ENCODE assay signal across 27 cellular contexts in genomic region chr2:215626812-215627281, GRCh38.
A peak's percentile ranks its signal among the peaks of the same experiment; 100 is the strongest.
DNase-seq lines count a peak whose midpoint lies in the region; ATAC-seq, FAIRE-seq and TF ChIP-seq lines count a peak whose summit lies in the region.
"Had no signal": no experiment of that assay in that cellular context is flagged by ENCODE, and none has a peak within 500 bp of the region (broad histone marks: within the 10 kb centered on the region; RNA-seq: fewer than 3 reads in every experiment).

No MANE protein-coding gene starts in this region.

- peaks cover 16% of the 10 kb centered on the region for H3K4me1 ChIP-seq in astrocyte (ENCODE audit: insufficient read depth, low read length)
- H3K4me1 ChIP-seq in heart left ventricle: peaks cover 0 to 7% (median 0%) of the 10 kb centered on the region in 12 donors
- H3K4me1 ChIP-seq: colonic mucosa, right atrium auricular region had no signal

- H3K36me3 Mint-ChIP-seq in activated naive CD4-positive, alpha-beta T cell treated with anti-CD3 and anti-CD28 coated beads, Interleukin-2, amount 50 U/mL, for 24 hours: no peaks in the 10 kb centered on the region
- peaks cover 0 to 3% of the 10 kb centered on the region in 2 donors for H3K36me3 Mint-ChIP-seq in activated naive CD4-positive, alpha-beta T cell treated with anti-CD3 and anti-CD28 coated beads, Interleukin-2, amount 50 U/mL, for 72 hours
- H3K36me3 Mint-ChIP-seq in astrocyte (ENCODE audit: low read depth, unreplicated experiment): no peaks in the 10 kb centered on the region
- H3K36me3 Mint-ChIP-seq: activated CD8-positive, alpha-beta memory T cell treated with anti-CD3 and anti-CD28 coated beads, Interleukin-2, amount 10 ng/mL, durations not matched to agents 7 days and 5 days; CD4-positive, alpha-beta memory T cell; memory B cell had no signal

- in situ Hi-C loops in KBM-7 (cut with MboI; ENCODE audit: low pct_unique_long_range_greater_than_20kb, low sequenced_read_pairs): no loop called here

- TF ChIP-seq CTCF in astrocyte (IDR thresholded peaks at IDR 0.05; ENCODE audit: insufficient read depth, low read depth, low read length): no peak
- TF ChIP-seq CTCF in heart left ventricle (IDR thresholded peaks at IDR 0.05): no peak

- H3K27ac ChIP-seq in astrocyte (ENCODE audit: low read depth, low read length) (peak overlapping the region; percentile 49), heart left ventricle (no peak overlapping the region)
- H3K27ac ChIP-seq: colonic mucosa, PC-9, right atrium auricular region, upper lobe of left lung had no signal

- H3K4me2 ChIP-seq in astrocyte (ENCODE audit: low read length): peak overlapping the region; percentile 42
- H3K4me2 ChIP-seq: PC-9, SK-N-SH had no signal

- WGBS in heart left ventricle, 4 donors: 67 to 75% (median 70%) methylated on average over 5 of the region's 5 CpGs

- no peaks in the 10 kb centered on the region for H3K4me1 Mint-ChIP-seq in activated naive CD4-positive, alpha-beta T cell treated with anti-CD3 and anti-CD28 coated beads, Interleukin-2, amount 50 U/mL, for 24 hours
- peaks cover 18% of the 10 kb centered on the region for H3K4me1 Mint-ChIP-seq in astrocyte (ENCODE audit: low read depth, unreplicated experiment)
- H3K4me1 Mint-ChIP-seq: activated CD8-positive, alpha-beta memory T cell treated with anti-CD3 and anti-CD28 coated beads, Interleukin-2, amount 10 ng/mL, durations not matched to agents 7 days and 5 days; CD4-positive, alpha-beta memory T cell; memory B cell had no signal

- no peak for DNase-seq in activated naive CD4-positive, alpha-beta T cell treated with anti-CD3 and anti-CD28 coated beads, Interleukin-2, amount 50 U/mL, for 72 hours (ENCODE audit: low spot score in 2 of 2)
- DNase-seq in astrocyte (ENCODE audit: low read depth): peak; percentile 56
- DNase-seq in fibroblast of peridontal ligament (ENCODE audit: extremely low read depth): peak; percentile 89
- no peak for DNase-seq in heart left ventricle
- no peak for DNase-seq in KBM-7
- DNase-seq in activated gamma-delta T cell (lab: John Stamatoyannopoulos, UW): no peak
- no peak for DNase-seq in NCI-H2081 (lab: John Stamatoyannopoulos, UW)
- DNase-seq: 8988T; activated CD8-positive, alpha-beta memory T cell treated with anti-CD3 and anti-CD28 coated beads, Interleukin-2, amount 10 ng/mL, durations not matched to agents 7 days and 5 days; activated effector memory CD4-positive, alpha-beta T cell treated with Interleukin-2 at 50 U/mL for 16 hours; CD4-positive, alpha-beta memory T cell; colonic mucosa; DMS79 treated with DMSO at 0.1 percent for 48 hours; glutamatergic neuron; islet precursor cell; NCI-H187 treated with DMSO at 0.1 percent for 48 hours; NCI-H526; PC-9; SK-N-SH; T-helper 9 cell; upper lobe of left lung had no signal

- no peaks in the 10 kb centered on the region for H4K20me1 ChIP-seq in astrocyte (ENCODE audit: insufficient read depth, low read length)

- H3K27me3 Mint-ChIP-seq in activated naive CD4-positive, alpha-beta T cell treated with anti-CD3 and anti-CD28 coated beads, Interleukin-2, amount 50 U/mL, for 24 hours: no peaks in the 10 kb centered on the region
- no peaks in the 10 kb centered on the region for H3K27me3 Mint-ChIP-seq in astrocyte (ENCODE audit: low read depth, unreplicated experiment)
- H3K27me3 Mint-ChIP-seq: activated CD8-positive, alpha-beta memory T cell treated with anti-CD3 and anti-CD28 coated beads, Interleukin-2, amount 10 ng/mL, durations not matched to agents 7 days and 5 days; CD4-positive, alpha-beta memory T cell; stimulated activated naive CD8-positive, alpha-beta T cell treated with anti-CD3 and anti-CD28 coated beads, Interleukin-15, Interleukin-2, amounts not matched to agents 100 ng/mL and 50 ng/mL, for 24 hours had no signal

- ATAC-seq in activated naive CD4-positive, alpha-beta T cell treated with anti-CD3 and anti-CD28 coated beads, Interleukin-2, amount 50 U/mL, for 72 hours: no peak
- ATAC-seq in heart left ventricle: no peak
- ATAC-seq: activated CD4-positive, CD25-positive, alpha-beta regulatory T cell treated with anti-CD3 and anti-CD28 coated beads, Interleukin-2, amount 50 U/mL, for 24 hours; activated CD8-positive, alpha-beta memory T cell treated with anti-CD3 and anti-CD28 coated beads, Interleukin-2, amount 10 ng/mL, durations not matched to agents 7 days and 5 days had no signal

- no peak for TF ChIP-seq POLR2A in heart left ventricle (IDR thresholded peaks at IDR 0.05)

- H3K9me3 ChIP-seq in astrocyte (ENCODE audit: insufficient read depth, low read depth, low read length) (no peaks in the 10 kb centered on the region), heart left ventricle (peaks cover 0 to 16% (median 6%) of the 10 kb centered on the region in 12 donors)
- H3K9me3 ChIP-seq: colonic mucosa, SK-N-SH had no signal

- H3K9me3 Mint-ChIP-seq in activated naive CD4-positive, alpha-beta T cell treated with anti-CD3 and anti-CD28 coated beads, Interleukin-2, amount 50 U/mL, for 24 hours: peaks cover 7% of the 10 kb centered on the region
- H3K9me3 Mint-ChIP-seq in activated naive CD4-positive, alpha-beta T cell treated with anti-CD3 and anti-CD28 coated beads, Interleukin-2, amount 50 U/mL, for 72 hours: peaks cover 9 to 12% of the 10 kb centered on the region in 2 donors
- H3K9me3 Mint-ChIP-seq in astrocyte (ENCODE audit: unreplicated experiment): peaks cover 3% of the 10 kb centered on the region

- no peaks in the 10 kb centered on the region for H3K79me2 ChIP-seq in astrocyte (ENCODE audit: insufficient read depth, low read length)

- H3K4me3 ChIP-seq in astrocyte (ENCODE audit: insufficient read depth, low read depth, low read length) (no peak overlapping the region), heart left ventricle (no peak overlapping the region)
- H3K4me3 ChIP-seq: colonic mucosa, PC-9, right atrium auricular region, upper lobe of left lung had no signal

- intact Hi-C loops in heart left ventricle (cut with DNase I): no loop called here

- H3K9ac ChIP-seq in astrocyte (ENCODE audit: low read length): peak overlapping the region; percentile 37
- H3K9ac ChIP-seq: SK-N-SH had no signal

- H3K36me3 ChIP-seq in astrocyte (ENCODE audit: insufficient read depth, low read length) (no peaks in the 10 kb centered on the region), heart left ventricle (no peaks in the 10 kb centered on the region)
- H3K36me3 ChIP-seq: colonic mucosa, right atrium auricular region, upper lobe of left lung had no signal

- H2AFZ ChIP-seq in astrocyte (ENCODE audit: low read depth, low read length): no peak overlapping the region
- H2AFZ ChIP-seq: PC-9 had no signal

- H3K27me3 ChIP-seq in astrocyte (ENCODE audit: insufficient read depth, low read length) (no peaks in the 10 kb centered on the region), heart left ventricle (no peaks in the 10 kb centered on the region)
- H3K27me3 ChIP-seq: colonic mucosa, right atrium auricular region, upper lobe of left lung had no signal

- H3K4me3 Mint-ChIP-seq in activated naive CD4-positive, alpha-beta T cell treated with anti-CD3 and anti-CD28 coated beads, Interleukin-2, amount 50 U/mL, for 24 hours: no peak overlapping the region
- H3K4me3 Mint-ChIP-seq in astrocyte (ENCODE audit: unreplicated experiment): no peak overlapping the region
- H3K4me3 Mint-ChIP-seq: activated CD8-positive, alpha-beta memory T cell treated with anti-CD3 and anti-CD28 coated beads, Interleukin-2, amount 10 ng/mL, durations not matched to agents 7 days and 5 days; CD4-positive, alpha-beta memory T cell; memory B cell; stimulated activated naive CD8-positive, alpha-beta T cell treated with anti-CD3 and anti-CD28 coated beads, Interleukin-15, Interleukin-2, amounts not matched to agents 100 ng/mL and 50 ng/mL, for 24 hours had no signal

- FAIRE-seq in astrocyte (lab: Jason Lieb, UNC): peak; percentile 49
- FAIRE-seq: GM19239 had no signal

- H3K27ac Mint-ChIP-seq in activated naive CD4-positive, alpha-beta T cell treated with anti-CD3 and anti-CD28 coated beads, Interleukin-2, amount 50 U/mL, for 24 hours: peak overlapping the region; percentile 6
- H3K27ac Mint-ChIP-seq in activated naive CD4-positive, alpha-beta T cell treated with anti-CD3 and anti-CD28 coated beads, Interleukin-2, amount 50 U/mL, for 72 hours: no peak overlapping the region
- H3K27ac Mint-ChIP-seq in astrocyte (ENCODE audit: unreplicated experiment): peak overlapping the region; percentile 56
- H3K27ac Mint-ChIP-seq: activated CD8-positive, alpha-beta memory T cell treated with anti-CD3 and anti-CD28 coated beads, Interleukin-2, amount 10 ng/mL, durations not matched to agents 7 days and 5 days; CD4-positive, alpha-beta memory T cell; memory B cell; stimulated activated naive CD8-positive, alpha-beta T cell treated with anti-CD3 and anti-CD28 coated beads, Interleukin-15, Interleukin-2, amounts not matched to agents 100 ng/mL and 50 ng/mL, for 24 hours had no signal

Comparison
In these comparisons a context has a peak if more than half of its experiments do, and no peak if none do; other contexts are left out.
1. H3K27ac Mint-ChIP-seq: peak in activated naive CD4-positive, alpha-beta T cell treated with anti-CD3 and anti-CD28 coated beads, Interleukin-2, amount 50 U/mL, for 24 hours (single experiment) and astrocyte (single experiment); none in activated naive CD4-positive, alpha-beta T cell treated with anti-CD3 and anti-CD28 coated beads, Interleukin-2, amount 50 U/mL, for 72 hours (0 of 2).
2. DNase-seq: peak in astrocyte (single experiment) and fibroblast of peridontal ligament (single experiment); none in activated naive CD4-positive, alpha-beta T cell treated with anti-CD3 and anti-CD28 coated beads, Interleukin-2, amount 50 U/mL, for 72 hours (0 of 2), heart left ventricle (0 of 5), KBM-7 (single experiment), activated gamma-delta T cell (single experiment) and NCI-H2081 (0 of 2).